15 cellular contexts compared by ENCODE assay signal in the genomic region with DNA sequence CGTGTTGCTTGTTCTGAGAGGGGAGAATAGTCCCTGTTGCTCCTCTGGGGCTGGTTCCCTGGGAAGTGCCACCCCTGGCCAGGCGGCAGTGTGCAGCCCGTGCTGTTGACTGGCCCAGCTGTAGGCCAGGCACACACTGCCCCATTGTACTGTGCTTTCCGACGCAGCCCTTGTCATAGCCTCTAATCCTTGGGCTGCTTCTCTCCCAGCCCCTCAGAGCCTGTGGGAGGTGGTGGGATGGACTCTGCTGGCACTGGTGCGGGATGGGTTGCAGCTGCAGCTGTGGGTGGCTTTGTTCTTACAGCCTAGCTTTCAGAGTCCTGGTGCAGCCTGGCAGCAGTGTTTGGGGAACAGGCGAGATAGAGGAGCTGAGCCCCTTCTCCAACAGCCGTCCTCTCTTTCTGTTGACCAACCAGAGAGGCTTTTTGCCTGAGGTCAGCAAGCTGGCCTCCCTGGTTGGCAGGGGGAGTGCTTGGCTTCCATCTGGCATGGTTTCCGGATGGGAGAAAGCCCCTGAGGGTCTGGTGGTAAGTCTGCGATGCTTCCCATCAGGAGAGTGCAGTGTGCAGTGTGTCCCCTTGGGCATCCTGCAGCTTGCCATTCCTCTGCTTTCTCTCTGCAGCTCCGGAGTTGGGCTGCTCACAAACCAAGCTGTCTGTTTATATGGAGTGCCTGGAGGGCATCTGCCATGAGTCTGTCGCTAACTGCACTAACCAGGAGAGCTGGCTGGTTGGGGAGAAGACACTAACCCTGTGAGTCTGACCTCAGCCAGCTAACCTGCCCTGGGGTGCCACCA. TPM values are rescaled to one million over a fixed set of nuclear protein-coding genes. Genes with fewer than 3 reads are reported as not detected.
DNase-seq lines count a peak whose midpoint lies in the region; TF ChIP-seq lines count a peak whose summit lies in the region.
"Had no signal": no experiment of that assay in that cellular context is flagged by ENCODE, and none has a peak within 500 bp of the region (broad histone marks: within the 10 kb centered on the region; RNA-seq: fewer than 3 reads in every experiment).

No MANE protein-coding gene starts in this region.

- DNase-seq in NCI-H1694 treated with DMSO at 0.1 percent for 48 hours (lab: John Stamatoyannopoulos, UW) (peak; percentile 64), glutamatergic neuron (peak; percentile 70), pons (ENCODE audit: low spot score) (peak; percentile 99), NCI-H1436 treated with DMSO at 0.1 percent for 48 hours (lab: John Stamatoyannopoulos, UW) (no peak), NCI-H2171 (lab: John Stamatoyannopoulos, UW) (no peak)
- no peak for DNase-seq in stimulated activated CD4-positive, alpha-beta T cell treated with anti-CD3 and anti-CD28 coated beads, Interleukin-2, amount 100 ng/mL, for 24 hours
- no peak for DNase-seq in activated CD4-positive, alpha-beta T cell treated with anti-CD3 and anti-CD28 coated beads for 48 hours
- DNase-seq: activated CD8-positive, alpha-beta T cell treated with anti-CD3 and anti-CD28 coated beads for 36 hours; effector CD4-positive, alpha-beta T cell; NCI-H1048; NCI-H2227 treated with DMSO at 0.1 percent for 48 hours; stimulated activated CD4-positive, alpha-beta T cell treated with anti-CD3 and anti-CD28 coated beads, Interleukin-4, amount 100 ng/mL, for 1 hour had no signal

- H3K27me3 ChIP-seq in BLaER1 = no peaks in the 10 kb centered on the region
- H3K27me3 ChIP-seq: SJSA1 had no signal

- peaks cover 29% of the 10 kb centered on the region for H3K4me1 Mint-ChIP-seq in glutamatergic neuron (ENCODE audit: low read depth, unreplicated experiment)

- peak overlapping the region; percentile 78 for H3K4me3 Mint-ChIP-seq in glutamatergic neuron (ENCODE audit: unreplicated experiment)
- H3K4me3 Mint-ChIP-seq: activated CD8-positive, alpha-beta T cell treated with anti-CD3 and anti-CD28 coated beads for 36 hours; IgD-negative memory B cell had no signal

- no peak for TF ChIP-seq CTCF in glutamatergic neuron (IDR thresholded peaks at IDR 0.05; ENCODE audit: partially characterized antibody, unreplicated experiment)

- H3K4me3 ChIP-seq in BLaER1 = peak overlapping the region; percentile 35
- H3K4me3 ChIP-seq: SJSA1 had no signal

- H3K9me3 ChIP-seq in BLaER1 = no peaks in the 10 kb centered on the region
- H3K9me3 ChIP-seq: SJSA1 had no signal

- H3K9me3 Mint-ChIP-seq in glutamatergic neuron (ENCODE audit: unreplicated experiment) = peaks cover 5% of the 10 kb centered on the region
- H3K9me3 Mint-ChIP-seq: activated CD8-positive, alpha-beta T cell treated with anti-CD3 and anti-CD28 coated beads for 36 hours; IgD-negative memory B cell had no signal

- no peaks in the 10 kb centered on the region for H3K4me1 ChIP-seq in BLaER1

- H3K9ac ChIP-seq in BLaER1 = peak overlapping the region; percentile 60

- H3K36me3 Mint-ChIP-seq in glutamatergic neuron (ENCODE audit: unreplicated experiment) = peaks cover 4% of the 10 kb centered on the region

- peaks cover 54% of the 10 kb centered on the region for H3K36me3 ChIP-seq in BLaER1

- H3K4me2 ChIP-seq in BLaER1 = peak overlapping the region; percentile 87

- H3K27ac Mint-ChIP-seq in glutamatergic neuron (ENCODE audit: unreplicated experiment) = peak overlapping the region; percentile 94
- H3K27ac Mint-ChIP-seq: activated CD8-positive, alpha-beta T cell treated with anti-CD3 and anti-CD28 coated beads for 36 hours had no signal

- peaks cover 7% of the 10 kb centered on the region for H3K27me3 Mint-ChIP-seq in glutamatergic neuron (ENCODE audit: unreplicated experiment)
- H3K27me3 Mint-ChIP-seq: activated CD8-positive, alpha-beta T cell treated with anti-CD3 and anti-CD28 coated beads for 36 hours; IgD-negative memory B cell had no signal

- peaks cover 29% of the 10 kb centered on the region for H4K20me1 ChIP-seq in BLaER1

- H3K27ac ChIP-seq in BLaER1 = peak overlapping the region; percentile 72
- H3K27ac ChIP-seq: SJSA1 had no signal

RNA-seq across cellular contexts. Expression of gene TJAP1, which starts 12.1 kb away (rescaled TPM):
- 30.9 TPM for total RNA-seq in glutamatergic neuron (ENCODE audit: unreplicated experiment)

RNA-seq across cellular contexts. Expression of gene LRRC73, which starts 20.7 kb away (rescaled TPM):
- total RNA-seq in glutamatergic neuron (ENCODE audit: unreplicated experiment) = 1.2 TPM
- total RNA-seq: SJSA1 had no signal

RNA-seq across cellular contexts. Expression of gene YIPF3, which starts 27.3 kb away (rescaled TPM):
- 198 TPM for total RNA-seq in glutamatergic neuron (ENCODE audit: unreplicated experiment)

RNA-seq across cellular contexts. Expression of gene POLR1C, which starts 27.4 kb away (rescaled TPM):
- 18.9 TPM for total RNA-seq in glutamatergic neuron (ENCODE audit: unreplicated experiment)

RNA-seq across cellular contexts. Expression of gene DLK2, which starts 34.1 kb away (rescaled TPM):
- 2.2 TPM for total RNA-seq in glutamatergic neuron (ENCODE audit: unreplicated experiment)

Comparison
In these comparisons a context has a peak if more than half of its experiments do, and no peak if none do; other contexts are left out.
1. DNase-seq: peak in NCI-H1694 treated with DMSO at 0.1 percent for 48 hours (single experiment), glutamatergic neuron (single experiment) and pons (single experiment); none in NCI-H1436 treated with DMSO at 0.1 percent for 48 hours (single experiment), NCI-H2171 (single experiment), stimulated activated CD4-positive, alpha-beta T cell treated with anti-CD3 and anti-CD28 coated beads, Interleukin-2, amount 100 ng/mL, for 24 hours (0 of 2) and activated CD4-positive, alpha-beta T cell treated with anti-CD3 and anti-CD28 coated beads for 48 hours (single experiment).